Comparison of ENCODE assay signal across 20 cellular contexts in the genomic region with DNA sequence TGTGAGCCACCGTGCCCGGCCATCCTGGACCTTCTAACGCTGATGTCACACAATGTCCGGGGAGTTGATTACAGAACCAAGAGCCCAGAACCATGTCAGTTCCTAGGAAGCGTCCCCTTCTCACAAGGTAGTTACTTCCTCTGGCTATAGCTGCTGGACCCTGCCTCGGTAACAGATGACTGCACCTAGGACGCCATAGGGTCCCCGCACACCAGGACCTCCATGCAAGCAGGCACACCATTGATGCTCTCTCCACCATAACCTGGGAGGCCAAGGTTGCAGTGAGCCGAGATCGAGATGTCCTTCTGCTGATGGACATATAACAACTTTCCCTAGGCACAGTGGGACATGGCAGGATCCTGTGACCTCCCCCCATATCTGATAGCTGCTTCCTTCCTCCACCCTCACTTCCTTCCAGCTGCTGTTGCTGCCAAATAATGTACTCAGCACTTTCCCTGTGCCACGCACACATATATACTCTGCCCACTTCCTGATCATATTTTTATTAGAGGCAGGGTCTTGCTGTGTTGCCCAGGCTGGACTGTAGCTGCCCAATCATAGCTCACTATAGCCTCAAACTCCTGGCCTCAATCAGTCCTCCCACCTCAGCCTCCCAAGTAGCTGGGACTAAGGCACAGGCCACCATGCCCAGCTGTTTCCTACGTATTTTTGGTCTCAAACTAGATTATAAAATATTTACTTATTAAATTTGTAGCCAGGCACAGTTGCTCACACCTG. TPM values are rescaled to one million over a fixed set of nuclear protein-coding genes. Genes with fewer than 3 reads are reported as not detected.
DNase-seq lines count a peak whose midpoint lies in the region; ATAC-seq, FAIRE-seq and TF ChIP-seq lines count a peak whose summit lies in the region.
"Had no signal": no experiment of that assay in that cellular context is flagged by ENCODE, and none has a peak within 500 bp of the region (broad histone marks: within the 10 kb centered on the region; RNA-seq: fewer than 3 reads in every experiment).

No MANE protein-coding gene starts in this region.

- H4K20me1 ChIP-seq in BLaER1 treated with 17β-estradiol and CSF1 and Interleukin-3, amounts not matched to agents 10 nM and 100 nM: peaks cover 0 to 7% (median 0%) of the 10 kb centered on the region in 11 experiments; a peak in 4 of 22 replicates
- no peaks in the 10 kb centered on the region for H4K20me1 ChIP-seq in Loucy (ENCODE audit: insufficient read depth, low read length, poor library complexity, severe bottlenecking)

- no peak overlapping the region for H3K4me3 ChIP-seq in BLaER1 treated with 17β-estradiol and CSF1 and Interleukin-3, amounts not matched to agents 10 nM and 100 nM
- H3K4me3 ChIP-seq in Loucy (ENCODE audit: low read length, poor library complexity, severe bottlenecking) (no peak overlapping the region), small intestine (ENCODE audit: low read depth in 1 of 2, low read length in 2 of 2) (no peak overlapping the region)
- H3K4me3 ChIP-seq: SK-N-MC had no signal

- no peaks in the 10 kb centered on the region for H3K36me3 Mint-ChIP-seq in activated CD4-positive, alpha-beta T cell treated with anti-CD3 and anti-CD28 coated beads for 36 hours (ENCODE audit: low read depth)
- no peaks in the 10 kb centered on the region for H3K36me3 Mint-ChIP-seq in nephron (ENCODE audit: low read depth)
- no peaks in the 10 kb centered on the region for H3K36me3 Mint-ChIP-seq in naive thymus-derived CD8-positive, alpha-beta T cell

- 82 to 90% (median 89%) methylated on average over 12 of the region's 12 CpGs for WGBS in small intestine, 3 donors

- TF ChIP-seq CTCF in Loucy (conservative IDR thresholded peaks at IDR 0.05; ENCODE audit: low read length) (no peak), nephron (IDR thresholded peaks at IDR 0.05; ENCODE audit: unreplicated experiment in 3 of 3) (no peak)

- H3K79me2 ChIP-seq in Loucy (ENCODE audit: insufficient read depth, low read length): 0 out of 2 replicates have a peak, but pooled peaks cover 7% of the 10 kb centered on the region

- H3K9ac ChIP-seq in BLaER1 treated with 17β-estradiol and CSF1 and Interleukin-3, amounts not matched to agents 10 nM and 100 nM: no peak overlapping the region
- H3K9ac ChIP-seq in Loucy (ENCODE audit: low read depth, low read length, poor library complexity, severe bottlenecking): peak overlapping the region; percentile 8

- no peak for ATAC-seq in activated CD4-positive, alpha-beta T cell treated with anti-CD3 and anti-CD28 coated beads for 36 hours
- no peak for ATAC-seq in naive thymus-derived CD8-positive, alpha-beta T cell

- CTCF ChIA-PET in activated CD4-positive, alpha-beta T cell treated with anti-CD3 and anti-CD28 coated beads for 36 hours (lab: Charles Lee): interaction anchor here (0.8 to 1.7 kb wide), 2 partner anchors 19 to 36 kb away, joined by 3 read pairs; no protein-coding TSS in a partner anchor

- no peaks in the 10 kb centered on the region for H3K9me3 Mint-ChIP-seq in activated CD4-positive, alpha-beta T cell treated with anti-CD3 and anti-CD28 coated beads for 36 hours (ENCODE audit: low read depth)
- H3K9me3 Mint-ChIP-seq in nephron: no peaks in the 10 kb centered on the region
- no peaks in the 10 kb centered on the region for H3K9me3 Mint-ChIP-seq in naive thymus-derived CD8-positive, alpha-beta T cell

- peaks cover 0 to 13% (median 7%) of the 10 kb centered on the region in 11 experiments; a peak in 10 of 22 replicates for H3K9me3 ChIP-seq in BLaER1 treated with 17β-estradiol and CSF1 and Interleukin-3, amounts not matched to agents 10 nM and 100 nM (replicated peaks in 1 of 11)
- H3K9me3 ChIP-seq in Loucy (ENCODE audit: insufficient read depth, low read depth, low read length) (no peaks in the 10 kb centered on the region), small intestine (ENCODE audit: control insufficient read depth, low read depth) (no peaks in the 10 kb centered on the region)

- peaks cover under 1% of the 10 kb centered on the region for H3K4me1 Mint-ChIP-seq in activated CD4-positive, alpha-beta T cell treated with anti-CD3 and anti-CD28 coated beads for 36 hours
- H3K4me1 Mint-ChIP-seq in nephron: peaks cover under 1% of the 10 kb centered on the region
- peaks cover 2 to 16% (median 7%) of the 10 kb centered on the region in 4 donors for H3K4me1 Mint-ChIP-seq in naive thymus-derived CD8-positive, alpha-beta T cell

- peak overlapping the region; percentile 57 to 78 (median 72) for H3K4me2 ChIP-seq in BLaER1 treated with 17β-estradiol and CSF1 and Interleukin-3, amounts not matched to agents 10 nM and 100 nM
- no peak overlapping the region for H3K4me2 ChIP-seq in Loucy (ENCODE audit: low read depth, low read length, poor library complexity, severe bottlenecking)

- POLR2A ChIA-PET in activated CD4-positive, alpha-beta T cell treated with anti-CD3 and anti-CD28 coated beads for 36 hours (lab: Charles Lee): no interaction called here
- POLR2A ChIA-PET in naive thymus-derived CD8-positive, alpha-beta T cell (lab: Charles Lee): interaction anchor here (0.6 kb wide), 1 partner anchor 86 kb away, joined by 4 read pairs; no protein-coding TSS in a partner anchor

- H3K27ac Mint-ChIP-seq in activated CD4-positive, alpha-beta T cell treated with anti-CD3 and anti-CD28 coated beads for 36 hours: peak overlapping the region; percentile 3
- no peak overlapping the region for H3K27ac Mint-ChIP-seq in nephron
- peak overlapping the region in 1 of 10 donors; percentile 49 for H3K27ac Mint-ChIP-seq in naive thymus-derived CD8-positive, alpha-beta T cell

- no peak for DNase-seq in activated CD4-positive, alpha-beta T cell treated with anti-CD3 and anti-CD28 coated beads for 36 hours
- no peak for DNase-seq in activated CD4-positive, alpha-beta T cell treated with anti-CD3 and anti-CD28 coated beads, Interleukin-2, amount 50 U/mL, for 1 hour
- no peak for DNase-seq in central memory CD4-positive, alpha-beta T cell
- DNase-seq in small intestine: no peak
- DNase-seq in naive thymus-derived CD8-positive, alpha-beta T cell: no peak
- DNase-seq: C1 segment of cervical spinal cord; DND-41; HCEC 1CT; NCI-H1105 treated with DMSO at 0.1 percent for 48 hours; NCI-H1694; NCI-H2081 treated with DMSO at 0.1 percent for 48 hours; NK-92 treated with Interleukin-12 subunit alpha and Interleukin-12 subunit beta, amount 100 ng/mL, for 24 hours; SHP77 had no signal

- H3K9me2 ChIP-seq in Loucy (replicated peaks; ENCODE audit: low read depth, low read length): no peaks in the 10 kb centered on the region

- no peaks in the 10 kb centered on the region for H3K36me3 ChIP-seq in BLaER1 treated with 17β-estradiol and CSF1 and Interleukin-3, amounts not matched to agents 10 nM and 100 nM
- no peaks in the 10 kb centered on the region for H3K36me3 ChIP-seq in Loucy (ENCODE audit: insufficient read depth, low read length)
- no peaks in the 10 kb centered on the region for H3K36me3 ChIP-seq in small intestine (ENCODE audit: control insufficient read depth in 2 of 2, insufficient read depth in 2 of 2, low read length in 2 of 2)

- FAIRE-seq in small intestine (lab: Jason Lieb, UNC): no peak
- FAIRE-seq: A204.1, G401.6, RCC 7860 had no signal

- no peak overlapping the region for H2AFZ ChIP-seq in Loucy (ENCODE audit: low read length)

- no peaks in the 10 kb centered on the region for H3K27me3 ChIP-seq in BLaER1 treated with 17β-estradiol and CSF1 and Interleukin-3, amounts not matched to agents 10 nM and 100 nM
- H3K27me3 ChIP-seq in Loucy (ENCODE audit: insufficient read depth, low read length, poor library complexity, severe bottlenecking): no peaks in the 10 kb centered on the region
- no peaks in the 10 kb centered on the region for H3K27me3 ChIP-seq in small intestine (ENCODE audit: control insufficient read depth in 2 of 2, insufficient read depth in 2 of 2, low read length in 2 of 2)

- H3K27me3 Mint-ChIP-seq in activated CD4-positive, alpha-beta T cell treated with anti-CD3 and anti-CD28 coated beads for 36 hours: no peaks in the 10 kb centered on the region
- H3K27me3 Mint-ChIP-seq in nephron (ENCODE audit: low read depth): no peaks in the 10 kb centered on the region
- H3K27me3 Mint-ChIP-seq in naive thymus-derived CD8-positive, alpha-beta T cell: peaks cover 0 to 3% (median 0%) of the 10 kb centered on the region in 5 donors

- H3K4me3 Mint-ChIP-seq in activated CD4-positive, alpha-beta T cell treated with anti-CD3 and anti-CD28 coated beads for 36 hours: no peak overlapping the region
- peak overlapping the region; percentile 5 to 45 (median 23) for H3K4me3 Mint-ChIP-seq in nephron
- no peak overlapping the region for H3K4me3 Mint-ChIP-seq in naive thymus-derived CD8-positive, alpha-beta T cell

- intact Hi-C loops in activated CD4-positive, alpha-beta T cell treated with anti-CD3 and anti-CD28 coated beads for 36 hours (cut with DNase I, micrococcal nuclease): no loop called here

- H3F3A ChIP-seq in Loucy (ENCODE audit: low read depth): no peaks in the 10 kb centered on the region

- H3K27ac ChIP-seq in BLaER1 treated with 17β-estradiol and CSF1 and Interleukin-3, amounts not matched to agents 10 nM and 100 nM: peak overlapping the region in 8 of 11 experiments; percentile 2 to 54 (median 27); a peak in 13 of 22 replicates
- no peak overlapping the region for H3K27ac ChIP-seq in small intestine (ENCODE audit: low read depth in 1 of 2, low read length in 1 of 2)
- H3K27ac ChIP-seq: SK-N-MC had no signal

- peaks cover 36 to 55% (median 41%) of the 10 kb centered on the region in 10 experiments for H3K4me1 ChIP-seq in BLaER1 treated with 17β-estradiol and CSF1 and Interleukin-3, amounts not matched to agents 10 nM and 100 nM
- peaks cover 13% of the 10 kb centered on the region for H3K4me1 ChIP-seq in Loucy (ENCODE audit: insufficient read depth, low read length, poor library complexity, severe bottlenecking)
- H3K4me1 ChIP-seq in small intestine (ENCODE audit: control insufficient read depth in 2 of 2, insufficient read depth in 1 of 2, low read depth in 1 of 2, low read length in 1 of 2): no peaks in the 10 kb centered on the region

RNA-seq across cellular contexts. Expression of gene SNX8, which starts 3.5 kb away (rescaled TPM):
- 10 to 100 TPM; 37.1 to 42.4 TPM for total RNA-seq in activated CD4-positive, alpha-beta T cell treated with anti-CD3 and anti-CD28 coated beads for 36 hours
- 10 to 100 TPM; 17.5 to 20.4 (median 18.1) TPM for polyA plus RNA-seq in small intestine
- total RNA-seq in naive thymus-derived CD8-positive, alpha-beta T cell: 1 to 10 TPM; 7.6 to 9.8 TPM
- polyA plus RNA-seq in naive thymus-derived CD8-positive, alpha-beta T cell: 10 to 100 TPM in 1 of 3 donors, 1 to 10 TPM in 2; 3.4 to 10.9 (median 5.6) TPM

RNA-seq across cellular contexts. Expression of gene EIF3B, which starts 36.9 kb away (rescaled TPM):
- total RNA-seq in activated CD4-positive, alpha-beta T cell treated with anti-CD3 and anti-CD28 coated beads for 36 hours: 100 to 1,000 TPM; 185 to 227 TPM
- polyA plus RNA-seq in small intestine: 10 to 100 TPM; 53.9 to 92.1 (median 69.4) TPM
- 100 to 1,000 TPM; 153 to 162 TPM for total RNA-seq in naive thymus-derived CD8-positive, alpha-beta T cell
- polyA plus RNA-seq in naive thymus-derived CD8-positive, alpha-beta T cell: 100 to 1,000 TPM in 2 of 3 donors, 10 to 100 TPM in 1; 96.5 to 164 (median 114) TPM

Comparison
In these comparisons a context has a peak if more than half of its experiments do, and no peak if none do; other contexts are left out.
1. H3K4me3 Mint-ChIP-seq: peak in nephron (3 of 3); none in activated CD4-positive, alpha-beta T cell treated with anti-CD3 and anti-CD28 coated beads for 36 hours (single experiment) and naive thymus-derived CD8-positive, alpha-beta T cell (0 of 10).
2. H3K27ac ChIP-seq: peak in BLaER1 treated with 17β-estradiol and CSF1 and Interleukin-3, amounts not matched to agents 10 nM and 100 nM (8 of 11); none in small intestine (0 of 2).